ENCODE assay signal across 8 cellular contexts in genomic region chr19:17616961-17617806, GRCh38.
A peak's percentile ranks its signal among the peaks of the same experiment; 100 is the strongest.
DNase-seq lines count a peak whose midpoint lies in the region; ATAC-seq, FAIRE-seq and TF ChIP-seq lines count a peak whose summit lies in the region.

No MANE protein-coding gene starts in this region.

- no peak overlapping the region for H2BK120ac ChIP-seq in mesenchymal stem cell (ENCODE audit: low read depth, low read length)

- H3K9ac ChIP-seq in HUES48 (ENCODE audit: low read depth, low read length), result no peak overlapping the region
- H3K9ac ChIP-seq in K562 (ENCODE audit: insufficient read depth in 1 of 2, low read depth in 2 of 2, low read length in 2 of 2), result peak overlapping the region; percentile 75 to 99
- peak overlapping the region; percentile 15 for H3K9ac ChIP-seq in mesenchymal stem cell (ENCODE audit: low read length)

- intact Hi-C loops in K562 (cut with micrococcal nuclease), result loop anchor here (1.0 kb wide), 1 partner anchor 38 kb away; no protein-coding TSS in a partner anchor

- no peak overlapping the region for H3K18ac ChIP-seq in mesenchymal stem cell (ENCODE audit: low read depth in 1 of 2, low read length in 2 of 2)

- H4K91ac ChIP-seq in mesenchymal stem cell (ENCODE audit: low read length), result peak overlapping the region; percentile 18

- H3K4me3 ChIP-seq in HUES48 (ENCODE audit: low read depth, low read length) (peak overlapping the region; percentile 46; the same call in 1 of the 2 replicates), K562 (peak overlapping the region; percentile 47), mesenchymal stem cell (ENCODE audit: insufficient read depth in 1 of 2, low read depth in 1 of 2, low read length in 2 of 2) (no peak overlapping the region)

- H2AK5ac ChIP-seq in mesenchymal stem cell (ENCODE audit: low read length, severe bottlenecking), result no peak overlapping the region

- H4K20me1 ChIP-seq in K562 (replicated peaks; ENCODE audit: control insufficient read depth, insufficient read depth, low read length), result peaks cover 5% of the 10 kb centered on the region

- POLR2A ChIA-PET in K562 (lab: Yijun Ruan, JAX), result interaction anchor here (0.6 to 1.7 kb wide), 6 partner anchors 10 to 1499 kb away, joined by 3 to 6 read pairs (median 3); no protein-coding TSS in a partner anchor

- H2BK12ac ChIP-seq in mesenchymal stem cell (ENCODE audit: low read length in 2 of 2), result no peak overlapping the region

- CTCF ChIA-PET in K562 (lab: Yijun Ruan, JAX; ENCODE audit: low intra/inter-chr PET ratio), result no interaction called here

- peak; percentile 98 for FAIRE-seq in K562 (lab: Jason Lieb, UNC)

- DNase-seq in Caki2 (ENCODE audit: low read depth) (peak; percentile 74), K562 (ENCODE audit: extremely low read depth in 1 of 4, low spot score in 3 of 4) (peak; percentile 92 to 97 (median 94)), mesenchymal stem cell (peak; percentile 39), D341Med (ENCODE audit: low spot score) (no peak)
- DNase-seq in stimulated activated CD4-positive, alpha-beta T cell treated with anti-CD3 and anti-CD28 coated beads, Interleukin-4, amount 100 ng/mL, for 24 hours, result no peak

- H3K14ac ChIP-seq in mesenchymal stem cell (ENCODE audit: low read length in 2 of 2), result no peak overlapping the region

- BruUV-seq in K562 (replicated peaks; lab: Mats Ljungman, UMichigan), result no TSS peak

- no peak for TF ChIP-seq RAD21 in K562 (CRISPR knock-in tag; conservative IDR thresholded peaks at IDR 0.05 in 1 of 2, IDR thresholded peaks at IDR 0.05 in 1 of 2)

- TF ChIP-seq POLR2A in K562 (conservative IDR thresholded peaks at IDR 0.05), result no peak

- H3K9me3 ChIP-seq in HUES48 (ENCODE audit: control insufficient read depth, insufficient read depth, low read length) (no peaks in the 10 kb centered on the region), K562 (replicated peaks; ENCODE audit: control insufficient read depth, insufficient read depth, low read depth, low read length) (peaks cover 6% of the 10 kb centered on the region; the same call in 1 of the 2 replicates), mesenchymal stem cell (ENCODE audit: control insufficient read depth, low read length) (peaks cover 10% of the 10 kb centered on the region)

- in situ Hi-C loops in Caki2 (cut with HindIII; ENCODE audit: low pct_unique_long_range_greater_than_20kb, low sequenced_read_pairs) (no loop called here), K562 (cut with MboI) (no loop called here)

- no peak overlapping the region for H2BK5ac ChIP-seq in mesenchymal stem cell (ENCODE audit: low read depth, low read length, poor library complexity, severe bottlenecking)

- peak overlapping the region; percentile 91 for H2AFZ ChIP-seq in K562 (ENCODE audit: low read depth, low read length)
- H2AFZ ChIP-seq in mesenchymal stem cell (ENCODE audit: low read depth, low read length), result no peak overlapping the region

- WGBS in K562 (ENCODE audit: insufficient coverage, low coverage, missing lambda C conversion rate), result 8% methylated on average over 26 of the region's 28 CpGs
- WGBS in mesenchymal stem cell, result 72% methylated on average over 27 of the region's 28 CpGs

- TF ChIP-seq EP300 in K562 (IDR thresholded peaks at IDR 0.05; ENCODE audit: low read length), result peak; percentile 10; the same call in 1 of the 2 replicates

- peak; percentile 91 for ATAC-seq in K562
- no peak for ATAC-seq in GM18909 (IDR thresholded peaks at IDR 0.05; ENCODE audit: poor library complexity, unreplicated experiment)
- ATAC-seq in GM21381 (IDR thresholded peaks at IDR 0.05; ENCODE audit: unreplicated experiment), result no peak

- no peaks in the 10 kb centered on the region for H3K79me1 ChIP-seq in mesenchymal stem cell (replicated peaks; ENCODE audit: low read length, poor library complexity, severe bottlenecking)

- H3K79me2 ChIP-seq in K562 (ENCODE audit: control insufficient read depth, insufficient read depth, low read length), result no peaks in the 10 kb centered on the region

- no peak overlapping the region for H4K8ac ChIP-seq in mesenchymal stem cell (ENCODE audit: low read length)

- H3K4me2 ChIP-seq in K562 (ENCODE audit: insufficient read depth, low read length) (peak overlapping the region; percentile 89), mesenchymal stem cell (ENCODE audit: low read length, poor library complexity, severe bottlenecking) (no peak overlapping the region)

- H3K4ac ChIP-seq in mesenchymal stem cell (ENCODE audit: low read depth in 1 of 2, low read length in 2 of 2), result no peak overlapping the region

- H2BK15ac ChIP-seq in mesenchymal stem cell (ENCODE audit: low read depth, poor library complexity, severe bottlenecking), result no peak overlapping the region

- no peak overlapping the region for H3K23ac ChIP-seq in mesenchymal stem cell (ENCODE audit: low read length in 2 of 2)

- H3K9me1 ChIP-seq in K562 (ENCODE audit: control insufficient read depth, insufficient read depth, low read length), result peaks cover 3% of the 10 kb centered on the region

- H3K27ac ChIP-seq in HUES48 (ENCODE audit: low read depth, low read length), result no peak overlapping the region
- peak overlapping the region; percentile 82 for H3K27ac ChIP-seq in K562 (ENCODE audit: extremely low read depth, low read depth, low read length)
- no peak overlapping the region for H3K27ac ChIP-seq in mesenchymal stem cell (ENCODE audit: low read length, poor library complexity, severe bottlenecking)

- 0 out of 6 replicates have a peak, but pooled peaks of 1 of the 3 experiments have one; percentile 4 for TF ChIP-seq CTCF in K562 (IDR thresholded peaks at IDR 0.05 in 2 of 3, conservative IDR thresholded peaks at IDR 0.05 in 1 of 3; ENCODE audit: insufficient read depth in 2 of 3, low read depth in 1 of 3, low read length in 3 of 3)

- H3K36me3 ChIP-seq in HUES48 (ENCODE audit: control insufficient read depth, insufficient read depth, low read length), result peaks cover 31% of the 10 kb centered on the region
- no peaks in the 10 kb centered on the region for H3K36me3 ChIP-seq in K562 (ENCODE audit: control insufficient read depth, insufficient read depth, low read length)
- no peaks in the 10 kb centered on the region for H3K36me3 ChIP-seq in mesenchymal stem cell (ENCODE audit: control insufficient read depth in 1 of 2, insufficient read depth in 2 of 2, low read depth in 1 of 2, low read length in 2 of 2)

- H3K4me1 ChIP-seq in HUES48 (ENCODE audit: control insufficient read depth, insufficient read depth, low read length) (0 out of 2 replicates have a peak, but pooled peaks cover 4% of the 10 kb centered on the region), K562 (replicated peaks in 1 of 2; ENCODE audit: control insufficient read depth in 2 of 2, insufficient read depth in 2 of 2, low read length in 2 of 2) (peaks cover 2 to 34% of the 10 kb centered on the region in 2 experiments; a peak in 4 of 5 replicates), mesenchymal stem cell (ENCODE audit: control insufficient read depth, insufficient read depth, low read depth, low read length) (peaks cover 2% of the 10 kb centered on the region)

- H3K27me3 ChIP-seq in HUES48 (ENCODE audit: control insufficient read depth, insufficient read depth, low read length), result no peaks in the 10 kb centered on the region
- no peaks in the 10 kb centered on the region; a peak in 1 of 5 replicates for H3K27me3 ChIP-seq in K562 (ENCODE audit: control insufficient read depth in 2 of 2, insufficient read depth in 2 of 2, low read length in 2 of 2)
- peaks cover 28 to 54% of the 10 kb centered on the region in 2 experiments for H3K27me3 ChIP-seq in mesenchymal stem cell (ENCODE audit: control insufficient read depth in 1 of 2, insufficient read depth in 1 of 2, low read length in 2 of 2)

TF ChIP-seq in K562, 482 proteins besides CTCF, POLR2A, EP300 and RAD21 (continues in another document):
- TF ChIP-seq PBX2 (CRISPR knock-in tag; IDR thresholded peaks at IDR 0.05; ENCODE audit: low read depth), result peak; percentile 88
- peak; percentile 98 for TF ChIP-seq PBX2 (tag; conservative IDR thresholded peaks at IDR 0.05; ENCODE audit: low read depth)
- TF ChIP-seq DNMT1 (IDR thresholded peaks at IDR 0.05), result no peak
- TF ChIP-seq L3MBTL2 (IDR thresholded peaks at IDR 0.05), result peak; percentile 20; the same call in 1 of the 2 replicates
- TF ChIP-seq E2F1 (CRISPR knock-in tag; IDR thresholded peaks at IDR 0.05), result no peak
- TF ChIP-seq ZNF263 (CRISPR knock-in tag; IDR thresholded peaks at IDR 0.05; ENCODE audit: borderline replicate concordance), result no peak
- TF ChIP-seq ZNF79 (CRISPR knock-in tag; IDR thresholded peaks at IDR 0.05; ENCODE audit: low read depth), result no peak
- peak; percentile 97 for TF ChIP-seq KHSRP (IDR thresholded peaks at IDR 0.05)
- TF ChIP-seq NR2C2 (CRISPR knock-in tag; IDR thresholded peaks at IDR 0.05), result peak; percentile 57; the same call in 1 of the 2 replicates
- TF ChIP-seq NR2C2 (tag; IDR thresholded peaks at IDR 0.05), result peak; percentile 85
- TF ChIP-seq HNRNPUL1 (IDR thresholded peaks at IDR 0.05; ENCODE audit: low read length), result no peak
- no peak for TF ChIP-seq NCOA2 (IDR thresholded peaks at IDR 0.05; ENCODE audit: partially characterized antibody in 2 of 2)

Comparison
In these comparisons a context has a peak if more than half of its experiments do, and no peak if none do; other contexts are left out.
1. DNase-seq: peak in Caki2 (single experiment), K562 (4 of 4) and mesenchymal stem cell (single experiment); none in D341Med (single experiment) and stimulated activated CD4-positive, alpha-beta T cell treated with anti-CD3 and anti-CD28 coated beads, Interleukin-4, amount 100 ng/mL, for 24 hours (single experiment).
2. H3K4me3 ChIP-seq: peak in HUES48 (single experiment) and K562 (single experiment); none in mesenchymal stem cell (0 of 2).